In genomic region chr1:26500488-26501175, GRCh38 we compare ENCODE assay signal across 1 cellular context.
TF ChIP-seq lines count a peak whose summit lies in the region.

No MANE protein-coding gene starts in this region.

TF ChIP-seq in K562, 482 proteins besides CTCF, POLR2A, EP300 and RAD21 (continued from another document and continues in another):
- no peak for TF ChIP-seq ATF3 (IDR thresholded peaks at IDR 0.05)
- TF ChIP-seq ATF3 (CRISPR knock-in tag; conservative IDR thresholded peaks at IDR 0.05): peak; percentile 57; the same call in 1 of the 2 replicates
- TF ChIP-seq EHMT2 (IDR thresholded peaks at IDR 0.05): no peak
- TF ChIP-seq CTBP1 (IDR thresholded peaks at IDR 0.05; ENCODE audit: borderline replicate concordance): peak; percentile 80
- TF ChIP-seq DNMT1 (IDR thresholded peaks at IDR 0.05): peak; percentile 45; the same call in 1 of the 2 replicates
- TF ChIP-seq SRSF3 (IDR thresholded peaks at IDR 0.05; ENCODE audit: insufficient read depth, low read length): peak; percentile 85; the same call in 1 of the 2 replicates
- TF ChIP-seq POLR2G (IDR thresholded peaks at IDR 0.05; ENCODE audit: low read depth, low read length): peak; percentile 85
- peak; percentile 94 for TF ChIP-seq ZNF134 (CRISPR knock-in tag; conservative IDR thresholded peaks at IDR 0.05)
- TF ChIP-seq ESRRA (IDR thresholded peaks at IDR 0.05; ENCODE audit: borderline replicate concordance, low read depth): no peak; the same call in none of the 2 replicates
- TF ChIP-seq CXXC5 (CRISPR knock-in tag; IDR thresholded peaks at IDR 0.05): peak; percentile 78
- peak; percentile 27 for TF ChIP-seq ZBTB7A (IDR thresholded peaks at IDR 0.05; ENCODE audit: borderline replicate concordance, control insufficient read depth, low read depth, low read length)
- TF ChIP-seq E2F3 (CRISPR knock-in tag; IDR thresholded peaks at IDR 0.05): peak; percentile 78
- TF ChIP-seq CHD2 (IDR thresholded peaks at IDR 0.05; ENCODE audit: low read depth, low read length): peak; percentile 65
- TF ChIP-seq CLOCK (CRISPR knock-in tag; IDR thresholded peaks at IDR 0.05; ENCODE audit: borderline replicate concordance): peak; percentile 77; the same call in 1 of the 2 replicates
- no peak for TF ChIP-seq ZNF586 (CRISPR knock-in tag; conservative IDR thresholded peaks at IDR 0.05)
- peak; percentile 91 for TF ChIP-seq MITF (IDR thresholded peaks at IDR 0.05)
- TF ChIP-seq SIN3A (IDR thresholded peaks at IDR 0.05; ENCODE audit: borderline replicate concordance in 2 of 2, control insufficient read depth in 1 of 2, low read depth in 2 of 2, low read length in 2 of 2): peak in 1 of 2 experiments; percentile 3; a peak in 1 of 4 replicates
- peak; percentile 31; the same call in 1 of the 2 replicates for TF ChIP-seq ZNF217 (CRISPR knock-in tag; IDR thresholded peaks at IDR 0.05)
- TF ChIP-seq HES1 (IDR thresholded peaks at IDR 0.05; ENCODE audit: low read depth): peak; percentile 95
- TF ChIP-seq ATF1 (CRISPR knock-in tag; IDR thresholded peaks at IDR 0.05): no peak
- peak; percentile 72 for TF ChIP-seq ATF1 (tag; IDR thresholded peaks at IDR 0.05)
- peak; percentile 83; the same call in 1 of the 2 replicates for TF ChIP-seq ARID4B (CRISPR knock-in tag; IDR thresholded peaks at IDR 0.05)
- TF ChIP-seq HDAC8 (tag; IDR thresholded peaks at IDR 0.05): 0 out of 2 replicates have a peak, but pooled peaks have one; percentile 50
- peak; percentile 90 for TF ChIP-seq NKRF (IDR thresholded peaks at IDR 0.05; ENCODE audit: borderline replicate concordance)
- peak; percentile 77 for TF ChIP-seq BCOR (IDR thresholded peaks at IDR 0.05)
- peak; percentile 77 for TF ChIP-seq SAP30 (IDR thresholded peaks at IDR 0.05; ENCODE audit: borderline replicate concordance, insufficient read depth, low read depth, low read length, poor library complexity, severe bottlenecking)
- TF ChIP-seq YY1 (IDR thresholded peaks at IDR 0.05; ENCODE audit: borderline replicate concordance in 1 of 3, control insufficient read depth in 1 of 3, extremely low read depth in 1 of 3, insufficient read depth in 3 of 3, insufficient read length in 1 of 3, insufficient replicate concordance in 2 of 3, low read depth in 1 of 3, low read length in 2 of 3): peak in 2 of 3 experiments; percentile 3 to 16
- TF ChIP-seq FIP1L1 (IDR thresholded peaks at IDR 0.05; ENCODE audit: low read depth, low read length, poor library complexity, severe bottlenecking): peak; percentile 95
- no peak for TF ChIP-seq ZNF778 (CRISPR knock-in tag; IDR thresholded peaks at IDR 0.05)
- TF ChIP-seq ZNF740 (CRISPR knock-in tag; IDR thresholded peaks at IDR 0.05): peak; percentile 22; the same call in 1 of the 2 replicates
- TF ChIP-seq ZNF740 (tag; IDR thresholded peaks at IDR 0.05): no peak; a peak in 1 of 4 replicates
- peak; percentile 93 for TF ChIP-seq GTF2E2 (tag; IDR thresholded peaks at IDR 0.05)
- TF ChIP-seq SUPT5H (IDR thresholded peaks at IDR 0.05): no peak; the same call in 1 of the 2 replicates
- 0 out of 2 replicates have a peak, but pooled peaks have one; percentile 83 for TF ChIP-seq RERE (CRISPR knock-in tag; IDR thresholded peaks at IDR 0.05; ENCODE audit: borderline replicate concordance)
- TF ChIP-seq ZNF431 (CRISPR knock-in tag; IDR thresholded peaks at IDR 0.05): peak; percentile 90
- TF ChIP-seq CHD1 (IDR thresholded peaks at IDR 0.05; ENCODE audit: low read length): peak; percentile 47
- peak; percentile 59 for TF ChIP-seq CBFA2T2 (conservative IDR thresholded peaks at IDR 0.05)
- no peak for TF ChIP-seq ETV1 (tag; conservative IDR thresholded peaks at IDR 0.05; ENCODE audit: low read depth)
- no peak for TF ChIP-seq NFATC3 (IDR thresholded peaks at IDR 0.05)
- no peak for TF ChIP-seq ZFP1 (CRISPR knock-in tag; IDR thresholded peaks at IDR 0.05)
- TF ChIP-seq MYC (IDR thresholded peaks at IDR 0.05; ENCODE audit: low read depth, low read length): peak; percentile 97
- peak; percentile 88; the same call in 1 of the 2 replicates for TF ChIP-seq MYC (CRISPR knock-in tag; IDR thresholded peaks at IDR 0.05; ENCODE audit: borderline replicate concordance, low read depth)
- TF ChIP-seq MAZ (CRISPR knock-in tag; conservative IDR thresholded peaks at IDR 0.05 in 1 of 2, IDR thresholded peaks at IDR 0.05 in 1 of 2): peak in 1 of 2 experiments; percentile 59; a peak in 2 of 4 replicates
- TF ChIP-seq SOX6 (IDR thresholded peaks at IDR 0.05): no peak
